Comparison of ENCODE assay signal across 1 cellular context in genomic region chr16:71565812-71566700, GRCh38.
TF ChIP-seq lines count a peak whose summit lies in the region.

No MANE protein-coding gene starts in this region.

TF ChIP-seq in H1, 55 proteins besides CTCF, POLR2A, EP300 and RAD21:
- no peak for TF ChIP-seq SP1 (IDR thresholded peaks at IDR 0.05; ENCODE audit: low read depth, low read length)
